ENCODE assay signal across 8 cellular contexts in the genomic region with DNA sequence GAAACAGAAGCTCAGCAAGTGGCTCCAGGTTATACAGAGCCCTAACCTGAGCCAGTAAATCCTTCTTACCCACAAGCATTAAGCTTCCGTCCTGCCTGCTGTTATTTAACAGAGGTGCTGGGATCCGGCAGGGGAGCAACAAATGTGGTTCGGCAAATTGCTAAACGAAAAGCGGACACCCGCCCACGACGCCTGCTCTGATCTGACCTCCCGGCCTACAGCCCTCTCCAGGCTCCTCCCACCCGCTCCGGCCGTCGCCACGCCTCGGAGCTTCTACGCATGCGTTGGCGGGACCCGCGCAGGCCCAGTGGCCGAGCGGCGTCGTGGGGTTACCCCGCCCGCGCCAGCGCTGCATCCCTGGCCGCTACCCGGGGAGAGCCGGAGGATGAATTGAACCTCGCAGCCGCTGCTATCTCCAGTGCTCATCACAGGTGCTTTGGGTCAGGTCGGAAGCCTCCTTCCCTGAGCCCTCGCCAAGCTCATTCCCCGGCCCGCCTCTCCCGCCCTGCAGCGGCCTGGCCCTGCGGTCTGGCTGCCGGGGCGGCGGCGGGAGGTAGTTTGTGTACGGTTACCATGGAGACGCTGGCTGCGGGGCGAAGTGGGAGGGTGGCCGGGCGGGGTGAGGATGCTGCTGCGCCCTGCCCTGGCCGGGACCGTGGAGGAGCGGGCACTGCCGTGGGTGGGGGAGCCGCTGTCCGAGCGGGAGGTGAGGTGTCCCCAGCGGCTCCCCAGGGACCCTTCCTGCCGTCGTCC. TPM values are rescaled to one million over a fixed set of nuclear protein-coding genes. Genes with fewer than 3 reads are reported as not detected.
DNase-seq lines count a peak whose midpoint lies in the region; ATAC-seq lines count a peak whose summit lies in the region.

A gene with protein sequence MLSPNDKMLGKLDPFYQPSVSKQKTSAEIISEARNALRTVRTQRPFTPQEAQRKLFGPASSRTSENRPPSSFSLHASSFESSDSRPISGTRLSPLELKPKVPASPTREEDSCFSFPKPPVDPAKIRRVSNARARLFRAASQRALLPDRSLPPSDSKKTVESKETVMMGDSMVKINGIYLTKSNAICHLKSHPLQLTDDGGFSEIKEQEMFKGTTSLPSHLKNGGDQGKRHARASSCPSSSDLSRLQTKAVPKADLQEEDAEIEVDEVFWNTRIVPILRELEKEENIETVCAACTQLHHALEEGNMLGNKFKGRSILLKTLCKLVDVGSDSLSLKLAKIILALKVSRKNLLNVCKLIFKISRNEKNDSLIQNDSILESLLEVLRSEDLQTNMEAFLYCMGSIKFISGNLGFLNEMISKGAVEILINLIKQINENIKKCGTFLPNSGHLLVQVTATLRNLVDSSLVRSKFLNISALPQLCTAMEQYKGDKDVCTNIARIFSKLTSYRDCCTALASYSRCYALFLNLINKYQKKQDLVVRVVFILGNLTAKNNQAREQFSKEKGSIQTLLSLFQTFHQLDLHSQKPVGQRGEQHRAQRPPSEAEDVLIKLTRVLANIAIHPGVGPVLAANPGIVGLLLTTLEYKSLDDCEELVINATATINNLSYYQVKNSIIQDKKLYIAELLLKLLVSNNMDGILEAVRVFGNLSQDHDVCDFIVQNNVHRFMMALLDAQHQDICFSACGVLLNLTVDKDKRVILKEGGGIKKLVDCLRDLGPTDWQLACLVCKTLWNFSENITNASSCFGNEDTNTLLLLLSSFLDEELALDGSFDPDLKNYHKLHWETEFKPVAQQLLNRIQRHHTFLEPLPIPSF (plus strand): TSS at position 307 of the 753 bp plus-strand sequence. CDS start 5,846 bp downstream, outside the sequence.

- peak; percentile 86 for DNase-seq in CMK (ENCODE audit: low read depth)
- DNase-seq in HT-29 (ENCODE audit: low spot score) = peak; percentile 91
- DNase-seq in NOMO-1 (lab: John Stamatoyannopoulos, UW; ENCODE audit: unreplicated experiment in 2 of 2) = peak; percentile 89 to 90
- DNase-seq in activated CD8-positive, alpha-beta memory T cell treated with anti-CD3 and anti-CD28 coated beads, Interleukin-2, amount 50 U/mL, for 1 hour (ENCODE audit: extremely low read depth) = peak; percentile 72
- peak; percentile 98 for DNase-seq in mesenteric fat pad (ENCODE audit: low spot score)
- peak; percentile 68 for DNase-seq in stimulated activated CD8-positive, alpha-beta memory T cell treated with anti-CD3 and anti-CD28 coated beads, Interleukin-15, amount 100 ng/mL, for 1 hour (ENCODE audit: low read depth)

- ATAC-seq in GM21360 (IDR thresholded peaks at IDR 0.05; ENCODE audit: unreplicated experiment) = peak; percentile 91

- H3K9ac ChIP-seq in endocrine pancreas (ENCODE audit: control insufficient read depth, insufficient read depth, low read length) = peak within 1 kb of the TSS; percentile 88

- no peaks in the 10 kb centered on the region for H3K9me3 ChIP-seq in endocrine pancreas (ENCODE audit: control insufficient read depth, low read length)

- H3K4me3 ChIP-seq in endocrine pancreas (ENCODE audit: control insufficient read depth, insufficient read depth, low read length) = peak within 1 kb of the TSS; percentile 87

- H3K4me1 ChIP-seq in endocrine pancreas (ENCODE audit: control insufficient read depth, insufficient read depth, low read length) = peaks cover 10% of the 10 kb centered on the region

- no peaks in the 10 kb centered on the region for H3K27me3 ChIP-seq in endocrine pancreas (ENCODE audit: control insufficient read depth, insufficient read depth, low read length)

- no peaks in the 10 kb centered on the region for H3K36me3 ChIP-seq in endocrine pancreas (ENCODE audit: control insufficient read depth, insufficient read depth, low read length)

RNA-seq across cellular contexts. Expression of the gene that starts here (rescaled TPM):
- total RNA-seq in HT-29 (2014; rRNA removed; shearing (Covaris generic)) = 0.33 and 0.78 TPM in 2 replicates
- total RNA-seq in mesenteric fat pad = 10.0 TPM

Comparison
In these comparisons a context has a peak if more than half of its experiments do, and no peak if none do; other contexts are left out.
1. Peak in every context shown above with its lines: DNase-seq, ATAC-seq and H3K4me3 ChIP-seq.
2. Peak in DNase-seq in HT-29; RNA of the gene not detected or under 1 TPM.